ENCODE assay signal across 1 cellular context in genomic region chr1:25566730-25567341, GRCh38.
A peak's percentile ranks its signal among the peaks of the same experiment; 100 is the strongest.
TF ChIP-seq lines count a peak whose summit lies in the region.

No MANE protein-coding gene starts in this region.

TF ChIP-seq in H1, 55 proteins besides CTCF, POLR2A, EP300 and RAD21:
- TF ChIP-seq ZNF274 (IDR thresholded peaks at IDR 0.05; ENCODE audit: borderline replicate concordance, extremely low read depth, low read length) (no peak), MAX (IDR thresholded peaks at IDR 0.05) (peak; percentile 64)
